11 cellular contexts compared by ENCODE assay signal in genomic region chr16:50178397-50179018, GRCh38.
"Had no signal": no experiment of that assay in that cellular context is flagged by ENCODE, and none has a peak within 500 bp of the region (broad histone marks: within the 10 kb centered on the region; RNA-seq: fewer than 3 reads in every experiment).

No MANE protein-coding gene starts in this region.

- FAIRE-seq: urothelium cell line had no signal

- H3K4me1 ChIP-seq: thyroid gland had no signal

- H3K4me3 ChIP-seq: coronary artery, esophagus muscularis mucosa, spleen, thyroid gland had no signal

- H3K27ac ChIP-seq: coronary artery, esophagus muscularis mucosa, spleen, thyroid gland had no signal

- H3K36me3 ChIP-seq: esophagus muscularis mucosa, thyroid gland had no signal

- H3K9me3 Mint-ChIP-seq: T-cell had no signal

- H3K27me3 ChIP-seq: esophagus muscularis mucosa, spleen, thyroid gland had no signal

- ATAC-seq: sciatic nerve, T-cell had no signal

- H3K4me3 Mint-ChIP-seq: T-cell had no signal

- H3K9me3 ChIP-seq: spleen, thyroid gland had no signal

- H3K27me3 Mint-ChIP-seq: T-cell had no signal

- DNase-seq: activated CD4-positive, alpha-beta T cell treated with anti-CD3 and anti-CD28 coated beads, Interleukin-2, amount 50 U/mL, for 4 hours; activated CD4-positive, CD25-positive, alpha-beta regulatory T cell treated with anti-CD3 and anti-CD28 coated beads, Interleukin-2, amount 50 U/mL, for 72 hours; amniotic stem cell; central memory CD4-positive, alpha-beta T cell; spleen; T-cell; thyroid gland had no signal

- H3K27ac Mint-ChIP-seq: T-cell had no signal
